Comparison of ENCODE assay signal across 8 cellular contexts in genomic region chr1:43947890-43948437, GRCh38. TPM values are rescaled to one million over a fixed set of nuclear protein-coding genes. Genes with fewer than 3 reads are reported as not detected.
DNase-seq lines count a peak whose midpoint lies in the region; ATAC-seq, FAIRE-seq and TF ChIP-seq lines count a peak whose summit lies in the region.

No MANE protein-coding gene starts in this region.

- H3K4me1 ChIP-seq in cardiac muscle cell (ENCODE audit: low read depth) = peaks cover 12% of the 10 kb centered on the region
- H3K4me1 ChIP-seq in astrocyte (ENCODE audit: insufficient read depth, low read length) = peaks cover 10% of the 10 kb centered on the region
- peaks cover 3% of the 10 kb centered on the region for H3K4me1 ChIP-seq in urinary bladder (ENCODE audit: insufficient read depth)

- H3K36me3 Mint-ChIP-seq in astrocyte (ENCODE audit: low read depth, unreplicated experiment) = peaks cover 8% of the 10 kb centered on the region

- ATAC-seq in left cardiac atrium = no peak
- ATAC-seq in HG03342 (IDR thresholded peaks at IDR 0.05; ENCODE audit: unreplicated experiment) = no peak

- FAIRE-seq in astrocyte (lab: Jason Lieb, UNC) = no peak
- no peak for FAIRE-seq in GM12891 (lab: Jason Lieb, UNC)

- no peak overlapping the region for H2AFZ ChIP-seq in astrocyte (ENCODE audit: low read depth, low read length)

- peaks cover 47% of the 10 kb centered on the region for H4K20me1 ChIP-seq in astrocyte (ENCODE audit: insufficient read depth, low read length)

- TF ChIP-seq CTCF in cardiac muscle cell (IDR thresholded peaks at IDR 0.05; ENCODE audit: low read depth, low read length) (no peak), astrocyte (IDR thresholded peaks at IDR 0.05; ENCODE audit: insufficient read depth, low read depth, low read length) (no peak)

- peak overlapping the region; percentile 56 for H3K4me3 ChIP-seq in cardiac muscle cell
- peak overlapping the region; percentile 63 for H3K4me3 ChIP-seq in astrocyte (ENCODE audit: insufficient read depth, low read depth, low read length)
- peak overlapping the region; percentile 67 for H3K4me3 ChIP-seq in urinary bladder (ENCODE audit: low read depth, low read length)

- H3K4me2 ChIP-seq in astrocyte (ENCODE audit: low read length) = peak overlapping the region; percentile 87

- H3K27ac ChIP-seq in cardiac muscle cell (no peak overlapping the region), astrocyte (ENCODE audit: low read depth, low read length) (no peak overlapping the region), urinary bladder (ENCODE audit: low read depth) (no peak overlapping the region)

- H3K36me3 ChIP-seq in cardiac muscle cell (no peaks in the 10 kb centered on the region), astrocyte (ENCODE audit: insufficient read depth, low read length) (no peaks in the 10 kb centered on the region), urinary bladder (ENCODE audit: insufficient read depth) (peaks cover 2% of the 10 kb centered on the region)

- no peaks in the 10 kb centered on the region for H3K27me3 Mint-ChIP-seq in astrocyte (ENCODE audit: low read depth, unreplicated experiment)

- WGBS in urinary bladder = 24% methylated on average over 3 of the region's 3 CpGs

- H3K27me3 ChIP-seq in cardiac muscle cell (no peaks in the 10 kb centered on the region), astrocyte (ENCODE audit: insufficient read depth, low read length) (no peaks in the 10 kb centered on the region)

- peak overlapping the region; percentile 96 for H3K9ac ChIP-seq in astrocyte (ENCODE audit: low read length)

- H3K4me1 Mint-ChIP-seq in astrocyte (ENCODE audit: low read depth, unreplicated experiment) = peaks cover 12% of the 10 kb centered on the region

- DNase-seq in cardiac muscle cell (ENCODE audit: low read depth in 1 of 2, low spot score in 1 of 2) (no peak), left cardiac atrium (no peak), astrocyte (ENCODE audit: low read depth) (no peak), medulla oblongata (ENCODE audit: extremely low spot score) (peak; percentile 45), GM12891 (ENCODE audit: insufficient read length, low spot score) (no peak), NCI-H748 (lab: John Stamatoyannopoulos, UW; ENCODE audit: unreplicated experiment) (no peak)

- peak overlapping the region; percentile 91 for H3K4me3 Mint-ChIP-seq in astrocyte (ENCODE audit: unreplicated experiment)

- peaks cover 36% of the 10 kb centered on the region for H3K79me2 ChIP-seq in astrocyte (ENCODE audit: insufficient read depth, low read length)

- no peak for TF ChIP-seq POLR2A in GM12891 (IDR thresholded peaks at IDR 0.05; ENCODE audit: low read depth, low read length)

- no peak overlapping the region for H3K27ac Mint-ChIP-seq in astrocyte (ENCODE audit: unreplicated experiment)

- no peaks in the 10 kb centered on the region for H3K9me3 Mint-ChIP-seq in astrocyte (ENCODE audit: unreplicated experiment)

- H3K9me3 ChIP-seq in cardiac muscle cell (ENCODE audit: low read depth) = no peaks in the 10 kb centered on the region
- H3K9me3 ChIP-seq in astrocyte (ENCODE audit: insufficient read depth, low read depth, low read length) = no peaks in the 10 kb centered on the region

- intact Hi-C loops in left cardiac atrium (cut with DNase I) = no loop called here

TF ChIP-seq in GM12891, 5 proteins besides CTCF, POLR2A, EP300 and RAD21:
- no peak for TF ChIP-seq POU2F2 (IDR thresholded peaks at IDR 0.05; ENCODE audit: low read depth, low read length)
- no peak for TF ChIP-seq TAF1 (IDR thresholded peaks at IDR 0.05; ENCODE audit: low read depth, low read length)
- TF ChIP-seq SPI1 (IDR thresholded peaks at IDR 0.05; ENCODE audit: low read depth, low read length) = no peak
- TF ChIP-seq PAX5 (IDR thresholded peaks at IDR 0.05; ENCODE audit: insufficient read depth, low read length, severe bottlenecking) = no peak
- TF ChIP-seq POLR2AphosphoS5 (IDR thresholded peaks at IDR 0.05; ENCODE audit: low read depth, low read length) = no peak

RNA-seq across cellular contexts. Expression of gene IPO13, which starts 1.2 kb away (rescaled TPM):
- total RNA-seq in cardiac muscle cell = 26.2 and 29.2 TPM in 2 replicates
- polyA plus RNA-seq in cardiac muscle cell = 27.9 and 28.6 TPM in 2 replicates
- 10 to 100 TPM; 26.7 to 30.1 TPM for total RNA-seq in left cardiac atrium
- total RNA-seq in astrocyte = 31.0 and 36.1 TPM in 2 replicates
- 11.5 TPM for total RNA-seq in urinary bladder
- polyA plus RNA-seq in urinary bladder = 22.2 TPM
- 9.3 TPM for polyA plus RNA-seq in GM12891 (2012; ENCODE audit: low read depth, missing spikeins)

RNA-seq across cellular contexts. Expression of gene ARTN, which starts 14.4 kb away (rescaled TPM):
- total RNA-seq in cardiac muscle cell = 26.2 and 29.8 TPM in 2 replicates
- polyA plus RNA-seq in cardiac muscle cell = 50.5 and 60.4 TPM in 2 replicates
- under 1 TPM; 0.18 to 0.86 TPM for total RNA-seq in left cardiac atrium
- 1.2 and 1.5 TPM in 2 replicates for total RNA-seq in astrocyte
- 1.4 TPM for total RNA-seq in urinary bladder
- 2.4 TPM for polyA plus RNA-seq in urinary bladder
- 2.9 TPM for polyA plus RNA-seq in GM12891 (2012; ENCODE audit: low read depth, missing spikeins)

RNA-seq across cellular contexts. Expression of gene DPH2, which starts 21.8 kb away (rescaled TPM):
- total RNA-seq in cardiac muscle cell (17.1 and 20.7 TPM in 2 replicates), left cardiac atrium (10 to 100 TPM; 14.1 to 20.9 TPM), astrocyte (26.9 and 31.6 TPM in 2 replicates), urinary bladder (7.8 TPM)
- polyA plus RNA-seq in cardiac muscle cell (21.5 and 38.6 TPM in 2 replicates), urinary bladder (21.7 TPM)
- polyA plus RNA-seq in GM12891 (2012; ENCODE audit: low read depth, missing spikeins) = 25.5 TPM

RNA-seq across cellular contexts. Expression of gene ATP6V0B, which starts 26.8 kb away (rescaled TPM):
- total RNA-seq in cardiac muscle cell (87.5 and 171 TPM in 2 replicates), left cardiac atrium (100 to 1,000 TPM in 1 of 2 donors, 10 to 100 TPM in 1; 96.5 to 113 TPM), astrocyte (175 and 202 TPM in 2 replicates), urinary bladder (44.4 TPM)
- polyA plus RNA-seq in cardiac muscle cell (263 and 316 TPM in 2 replicates), urinary bladder (120 TPM)
- polyA plus RNA-seq in GM12891 (2012; ENCODE audit: low read depth, missing spikeins) = 66.5 TPM

RNA-seq across cellular contexts. Expression of gene B4GALT2, which starts 31.0 kb away (rescaled TPM):
- total RNA-seq in cardiac muscle cell (81.6 and 83.3 TPM in 2 replicates), left cardiac atrium (10 to 100 TPM; 35.5 to 44.2 TPM), astrocyte (56.6 and 56.9 TPM in 2 replicates), urinary bladder (35.2 TPM)
- polyA plus RNA-seq in cardiac muscle cell (97.4 and 97.6 TPM in 2 replicates), urinary bladder (55.9 TPM)
- 15.6 TPM for polyA plus RNA-seq in GM12891 (2012; ENCODE audit: low read depth, missing spikeins)

Comparison
In these comparisons a context has a peak if more than half of its experiments do, and no peak if none do; other contexts are left out.
1. RNA of gene ARTN, which starts 14.4 kb away (total RNA-seq): 26.2 to 29.8 TPM in cardiac muscle cell; 1.2 to 1.5 TPM in astrocyte, 1.4 TPM in urinary bladder (single experiment) and 0.18 to 0.86 TPM in left cardiac atrium; every median in the first group is over 10 times any median in the second.
2. Peak in every context shown above with its lines, with median percentiles within 50 percentile points of each other: H3K4me3 ChIP-seq.